Comparison of ENCODE assay signal across 18 cellular contexts in genomic region chr15:79016527-79017170, GRCh38.
"Had no signal": no experiment of that assay in that cellular context is flagged by ENCODE, and none has a peak within 500 bp of the region (broad histone marks: within the 10 kb centered on the region; RNA-seq: fewer than 3 reads in every experiment).

No MANE protein-coding gene starts in this region.

- H3K4me3 ChIP-seq: coronary artery, esophagus muscularis mucosa, gastrocnemius medialis, sigmoid colon, smooth muscle cell, upper lobe of right lung had no signal

- DNase-seq: activated CD4-positive, alpha-beta T cell treated with anti-CD3 and anti-CD28 coated beads, Interleukin-2, amount 10 ng/mL, durations not matched to agents 7 days and 5 days; activated CD4-positive, CD25-positive, alpha-beta regulatory T cell treated with anti-CD3 and anti-CD28 coated beads, Interleukin-2, amount 50 U/mL, for 72 hours; activated CD8-positive, alpha-beta T cell treated with anti-CD3 and anti-CD28 coated beads, Interleukin-2, amount 10 ng/mL, durations not matched to agents 7 days and 5 days; activated naive CD4-positive, alpha-beta T cell treated with Interleukin-2 at 50 U/mL for 16 hours; activated naive CD8-positive, alpha-beta T cell treated with anti-CD3 and anti-CD28 coated beads for 36 hours; activated T-cell treated with anti-CD3 and anti-CD28 coated beads, Interleukin-2, amount 50 U/mL, for 1 hour; gastrocnemius medialis; hypothalamus; left cardiac atrium; naive B cell; sigmoid colon; stimulated activated CD4-positive, alpha-beta T cell treated with anti-CD3 and anti-CD28 coated beads, Interleukin-15, amount 100 ng/mL, for 24 hours; stimulated activated naive CD8-positive, alpha-beta T cell treated with anti-CD3 and anti-CD28 coated beads, Interleukin-15, Interleukin-2, amounts not matched to agents 100 U/mL and 50 U/mL, for 24 hours; upper lobe of right lung had no signal

- H3K36me3 ChIP-seq: esophagus muscularis mucosa, gastrocnemius medialis, sigmoid colon, upper lobe of right lung had no signal

- H3K4me3 Mint-ChIP-seq: activated CD4-positive, alpha-beta T cell treated with anti-CD3 and anti-CD28 coated beads, Interleukin-2, amount 10 ng/mL, durations not matched to agents 7 days and 5 days; activated CD8-positive, alpha-beta T cell treated with anti-CD3 and anti-CD28 coated beads, Interleukin-2, amount 10 ng/mL, durations not matched to agents 7 days and 5 days; activated naive CD8-positive, alpha-beta T cell treated with anti-CD3 and anti-CD28 coated beads for 36 hours; naive B cell; neural crest cell had no signal

- H3K4me1 ChIP-seq: esophagus muscularis mucosa, gastrocnemius medialis, sigmoid colon, upper lobe of right lung had no signal

- H3K27me3 Mint-ChIP-seq: activated CD4-positive, alpha-beta T cell treated with anti-CD3 and anti-CD28 coated beads, Interleukin-2, amount 10 ng/mL, durations not matched to agents 7 days and 5 days; activated naive CD8-positive, alpha-beta T cell treated with anti-CD3 and anti-CD28 coated beads for 36 hours; naive B cell had no signal

- ATAC-seq: activated CD8-positive, alpha-beta T cell treated with anti-CD3 and anti-CD28 coated beads, Interleukin-2, amount 10 ng/mL, durations not matched to agents 7 days and 5 days; gastrocnemius medialis; left cardiac atrium; stimulated activated naive CD8-positive, alpha-beta T cell treated with anti-CD3 and anti-CD28 coated beads, Interleukin-15, Interleukin-2, amounts not matched to agents 100 U/mL and 50 U/mL, for 24 hours; upper lobe of right lung had no signal

- H3K4me2 ChIP-seq: smooth muscle cell had no signal

- H3K4me1 Mint-ChIP-seq: activated CD4-positive, alpha-beta T cell treated with anti-CD3 and anti-CD28 coated beads, Interleukin-2, amount 10 ng/mL, durations not matched to agents 7 days and 5 days; activated naive CD8-positive, alpha-beta T cell treated with anti-CD3 and anti-CD28 coated beads for 36 hours; neural crest cell had no signal

- H3K27ac Mint-ChIP-seq: activated CD4-positive, alpha-beta T cell treated with anti-CD3 and anti-CD28 coated beads, Interleukin-2, amount 10 ng/mL, durations not matched to agents 7 days and 5 days; activated CD8-positive, alpha-beta T cell treated with anti-CD3 and anti-CD28 coated beads, Interleukin-2, amount 10 ng/mL, durations not matched to agents 7 days and 5 days; activated naive CD8-positive, alpha-beta T cell treated with anti-CD3 and anti-CD28 coated beads for 36 hours had no signal

- H3K27me3 ChIP-seq: esophagus muscularis mucosa, gastrocnemius medialis, sigmoid colon, upper lobe of right lung had no signal

- H3K9me3 Mint-ChIP-seq: activated CD4-positive, alpha-beta T cell treated with anti-CD3 and anti-CD28 coated beads, Interleukin-2, amount 10 ng/mL, durations not matched to agents 7 days and 5 days; activated naive CD8-positive, alpha-beta T cell treated with anti-CD3 and anti-CD28 coated beads for 36 hours; naive B cell; neural crest cell had no signal

- H3K27ac ChIP-seq: coronary artery, esophagus muscularis mucosa, gastrocnemius medialis, sigmoid colon, upper lobe of right lung had no signal

- H3K9me3 ChIP-seq: esophagus muscularis mucosa, gastrocnemius medialis, sigmoid colon, upper lobe of right lung had no signal

- H3K36me3 Mint-ChIP-seq: activated naive CD8-positive, alpha-beta T cell treated with anti-CD3 and anti-CD28 coated beads for 36 hours; naive B cell had no signal
